In genomic region chr3:72177075-72178050, GRCh38 we compare ENCODE assay signal across 8 cellular contexts.
DNase-seq lines count a peak whose midpoint lies in the region; ATAC-seq and TF ChIP-seq lines count a peak whose summit lies in the region.

No MANE protein-coding gene starts in this region.

- H3K4me1 Mint-ChIP-seq in T-helper 1 cell treated with Interleukin-12 subunit alpha and Interleukin-12 subunit beta and Interleukin-4 antibody, amounts not matched to agents 30 μg/mL and 1 μg/mL, for 36 hours (ENCODE audit: low read depth), result peaks cover 4% of the 10 kb centered on the region

- H3K27ac Mint-ChIP-seq in T-helper 1 cell treated with Interleukin-12 subunit alpha and Interleukin-12 subunit beta and Interleukin-4 antibody, amounts not matched to agents 30 μg/mL and 1 μg/mL, for 36 hours, result no peak overlapping the region

- no peaks in the 10 kb centered on the region for H3K9me3 ChIP-seq in heart right ventricle

- H3K36me3 ChIP-seq in heart right ventricle, result no peaks in the 10 kb centered on the region

- peak overlapping the region; percentile 24 for H3K4me3 Mint-ChIP-seq in T-helper 1 cell treated with Interleukin-12 subunit alpha and Interleukin-12 subunit beta and Interleukin-4 antibody, amounts not matched to agents 30 μg/mL and 1 μg/mL, for 36 hours

- H3K4me1 ChIP-seq in heart right ventricle, result peaks cover 0 to 52% (median 28%) of the 10 kb centered on the region in 9 donors

- peak overlapping the region in 2 of 10 donors; percentile 2 to 69 for H3K27ac ChIP-seq in heart right ventricle

- H3K9me3 Mint-ChIP-seq in T-helper 1 cell treated with Interleukin-12 subunit alpha and Interleukin-12 subunit beta and Interleukin-4 antibody, amounts not matched to agents 30 μg/mL and 1 μg/mL, for 36 hours, result no peaks in the 10 kb centered on the region

- H3K27me3 ChIP-seq in heart right ventricle, result peaks cover 0 to 15% (median 0%) of the 10 kb centered on the region in 7 donors

- intact Hi-C loops in heart right ventricle (cut with DNase I), result no loop called here

- peak; percentile 57 for DNase-seq in activated CD8-positive, alpha-beta memory T cell treated with anti-CD3 and anti-CD28 coated beads, Interleukin-2, amount 50 U/mL, for 48 hours
- DNase-seq in activated CD8-positive, alpha-beta memory T cell treated with anti-CD3 and anti-CD28 coated beads for 24 hours, result no peak
- peak; percentile 35 to 56 for DNase-seq in heart right ventricle
- peak; percentile 39 for DNase-seq in stimulated activated CD8-positive, alpha-beta memory T cell treated with anti-CD3 and anti-CD28 coated beads, Interleukin-4, amount 100 ng/mL, for 48 hours
- no peak for DNase-seq in GM19240 (ENCODE audit: insufficient read length, low spot score)
- DNase-seq in SIG-M5 treated with dmso at 0.1 percent for 504 hours (lab: John Stamatoyannopoulos, UW; ENCODE audit: unreplicated experiment), result no peak

- H3K36me3 Mint-ChIP-seq in T-helper 1 cell treated with Interleukin-12 subunit alpha and Interleukin-12 subunit beta and Interleukin-4 antibody, amounts not matched to agents 30 μg/mL and 1 μg/mL, for 36 hours (ENCODE audit: low read depth), result no peaks in the 10 kb centered on the region

- WGBS in heart right ventricle, 2 donors, result 38 to 43% methylated on average over 36 of the region's 36 CpGs

- H3K4me3 ChIP-seq in heart right ventricle, result peak overlapping the region in 6 of 10 donors; percentile 8 to 38 (median 24)

- H3K27me3 Mint-ChIP-seq in T-helper 1 cell treated with Interleukin-12 subunit alpha and Interleukin-12 subunit beta and Interleukin-4 antibody, amounts not matched to agents 30 μg/mL and 1 μg/mL, for 36 hours (ENCODE audit: low read depth), result peaks cover 32% of the 10 kb centered on the region

- ATAC-seq in HG02759 (IDR thresholded peaks at IDR 0.05; ENCODE audit: unreplicated experiment) (peak; percentile 41), heart right ventricle (peak; percentile 42 to 82 (median 74))

- TF ChIP-seq CTCF in heart right ventricle (IDR thresholded peaks at IDR 0.05), result no peak

Comparison
In these comparisons a context has a peak if more than half of its experiments do, and no peak if none do; other contexts are left out.
1. DNase-seq: peak in activated CD8-positive, alpha-beta memory T cell treated with anti-CD3 and anti-CD28 coated beads, Interleukin-2, amount 50 U/mL, for 48 hours (single experiment), heart right ventricle (2 of 2) and stimulated activated CD8-positive, alpha-beta memory T cell treated with anti-CD3 and anti-CD28 coated beads, Interleukin-4, amount 100 ng/mL, for 48 hours (single experiment); none in activated CD8-positive, alpha-beta memory T cell treated with anti-CD3 and anti-CD28 coated beads for 24 hours (single experiment), GM19240 (single experiment) and SIG-M5 treated with dmso at 0.1 percent for 504 hours (single experiment).